28 cellular contexts compared by ENCODE assay signal in genomic region chr15:69316281-69316680, GRCh38.
"Had no signal": no experiment of that assay in that cellular context is flagged by ENCODE, and none has a peak within 500 bp of the region (broad histone marks: within the 10 kb centered on the region; RNA-seq: fewer than 3 reads in every experiment).

No MANE protein-coding gene starts in this region.

- H3K27me3 ChIP-seq: breast epithelium, hepatocyte, neutrophil, ovary had no signal

- ATAC-seq: gastroesophageal sphincter; left cardiac atrium; left ventricle myocardium superior; naive thymus-derived CD8-positive, alpha-beta T cell; sciatic nerve; stimulated activated memory B cell treated with anti-CD40 and anti-IgM and Interleukin-4, amounts not matched to agents 10 μg/mL and 1 μg/mL and 100 μg/mL, for 72 hours; stimulated activated naive CD8-positive, alpha-beta T cell treated with anti-CD3 and anti-CD28 coated beads, Interleukin-15, amount 100 ng/mL, for 72 hours; WTC11 had no signal

- DNase-seq: activated CD4-positive, alpha-beta memory T cell treated with anti-CD3 and anti-CD28 coated beads, Interleukin-2, amount 10 ng/mL, durations not matched to agents 7 days and 5 days; activated CD4-positive, alpha-beta T cell treated with anti-CD3 and anti-CD28 coated beads for 1 hour; activated CD4-positive, alpha-beta T cell treated with anti-CD3 and anti-CD28 coated beads, Interleukin-2, amount 10 ng/mL, durations not matched to agents 7 days and 5 days; activated CD8-positive, alpha-beta memory T cell treated with anti-CD3 and anti-CD28 coated beads, Interleukin-2, amount 50 U/mL, for 48 hours; activated gamma-delta T cell; activated naive CD4-positive, alpha-beta T cell treated with anti-CD3 and anti-CD28 coated beads, Interleukin-2, amount 10 ng/mL, durations not matched to agents 7 days and 5 days; activated T-cell treated with anti-CD3 and anti-CD28 coated beads, Interleukin-2, amount 50 U/mL, for 24 hours; amygdala; central memory CD4-positive, alpha-beta T cell; islet precursor cell; left cardiac atrium; left ventricle myocardium superior; mammary epithelial cell; naive thymus-derived CD8-positive, alpha-beta T cell; ovary; small intestine; stimulated activated CD4-positive, alpha-beta T cell treated with anti-CD3 and anti-CD28 coated beads, Interleukin-4, amount 100 ng/mL, for 4 hours; stimulated activated CD8-positive, alpha-beta memory T cell treated with anti-CD3 and anti-CD28 coated beads, Interleukin-4, amount 100 ng/mL, for 48 hours; stimulated activated naive CD8-positive, alpha-beta T cell treated with anti-CD3 and anti-CD28 coated beads, Interleukin-15, amount 100 ng/mL, for 72 hours; substantia nigra; T-helper 2 cell had no signal

- H3K27ac ChIP-seq: breast epithelium, gastroesophageal sphincter, hepatocyte, ovary had no signal

- H3K36me3 ChIP-seq: breast epithelium, gastroesophageal sphincter, neutrophil, ovary had no signal

- H3K9me3 ChIP-seq: breast epithelium, gastroesophageal sphincter, neutrophil, ovary had no signal

- H3K4me3 ChIP-seq: breast epithelium, gastroesophageal sphincter, hepatocyte, ovary had no signal

- H3K4me1 ChIP-seq: breast epithelium, gastroesophageal sphincter had no signal
